Comparison of ENCODE assay signal across 17 cellular contexts in the genomic region with DNA sequence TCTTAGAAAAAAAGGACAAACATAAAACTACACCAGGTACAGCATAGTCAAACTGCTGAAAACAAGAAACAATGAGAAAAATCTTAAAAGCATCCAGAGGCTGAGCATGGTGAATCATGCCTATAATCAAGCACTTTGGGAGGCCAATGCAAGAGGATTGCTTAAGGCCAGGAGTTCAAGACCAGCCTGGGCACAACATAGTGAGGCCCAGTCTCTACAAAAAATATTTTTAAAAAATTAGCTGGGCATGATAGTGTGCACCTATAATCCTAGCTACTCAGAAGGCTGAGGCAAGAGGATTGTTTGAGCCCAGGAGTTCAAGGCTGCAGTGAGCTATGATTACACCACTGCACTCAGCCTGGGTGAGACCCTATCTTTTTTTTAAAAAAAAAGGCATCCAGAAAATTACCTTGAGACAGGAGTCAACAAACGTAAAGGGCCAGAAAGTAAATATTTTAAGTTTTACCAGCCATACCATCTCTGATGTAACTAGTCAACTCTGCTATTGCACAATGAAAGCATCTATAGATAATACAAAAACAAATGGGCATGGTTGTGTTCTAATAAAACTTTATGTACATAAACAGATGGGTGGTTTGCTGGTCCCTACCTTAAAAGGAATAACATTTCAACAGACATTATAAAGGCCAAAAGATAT. TPM values are rescaled to one million over a fixed set of nuclear protein-coding genes. Genes with fewer than 3 reads are reported as not detected.
DNase-seq lines count a peak whose midpoint lies in the region; ATAC-seq, FAIRE-seq and TF ChIP-seq lines count a peak whose summit lies in the region.
"Had no signal": no experiment of that assay in that cellular context is flagged by ENCODE, and none has a peak within 500 bp of the region (broad histone marks: within the 10 kb centered on the region; RNA-seq: fewer than 3 reads in every experiment).

No MANE protein-coding gene starts in this region.

- H3K27ac Mint-ChIP-seq in activated T-cell treated with anti-CD3 and anti-CD28 coated beads, Interleukin-2, amount 50 U/mL, for 72 hours, result peak overlapping the region; percentile 33
- peak overlapping the region; percentile 6 for H3K27ac Mint-ChIP-seq in T-helper 17 cell
- peak overlapping the region in 1 of 2 donors; percentile 10 for H3K27ac Mint-ChIP-seq in natural killer cell
- H3K27ac Mint-ChIP-seq: CD14-positive monocyte had no signal

- H3K4me2 ChIP-seq in K562 (ENCODE audit: insufficient read depth, low read length), result no peak overlapping the region
- H3K4me2 ChIP-seq: BLaER1 had no signal

- ATAC-seq in activated T-cell treated with anti-CD3 and anti-CD28 coated beads, Interleukin-2, amount 50 U/mL, for 72 hours (replicated peaks in 1 of 2), result no peak
- ATAC-seq in T-helper 17 cell (no peak), K562 (no peak), natural killer cell (no peak), sciatic nerve (no peak)

- no peak overlapping the region for H2AFZ ChIP-seq in K562 (ENCODE audit: low read depth, low read length)

- no peaks in the 10 kb centered on the region for H3K27me3 ChIP-seq in K562 (ENCODE audit: control insufficient read depth in 2 of 2, insufficient read depth in 2 of 2, low read length in 2 of 2)
- H3K27me3 ChIP-seq: BLaER1 had no signal

- no peak overlapping the region for H3K9ac ChIP-seq in K562 (ENCODE audit: insufficient read depth in 1 of 2, low read depth in 2 of 2, low read length in 2 of 2)
- H3K9ac ChIP-seq: BLaER1 had no signal

- DNase-seq in activated T-cell treated with anti-CD3 and anti-CD28 coated beads, Interleukin-2, amount 50 U/mL, for 72 hours, result no peak
- DNase-seq in activated T-cell treated with anti-CD3 and anti-CD28 coated beads, Interleukin-2, amount 50 U/mL, for 1 hour, result no peak
- DNase-seq in T-helper 17 cell (no peak), K562 (ENCODE audit: extremely low read depth in 1 of 4, low spot score in 3 of 4) (no peak), natural killer cell (no peak), sciatic nerve (ENCODE audit: low spot score) (no peak), DMS153 (lab: John Stamatoyannopoulos, UW) (no peak)
- DNase-seq: 8988T; CD4-positive, alpha-beta memory T cell; DMS79 treated with DMSO at 0.1 percent for 48 hours; H9 had no signal

- peaks cover 58% of the 10 kb centered on the region for H3K79me2 ChIP-seq in K562 (ENCODE audit: control insufficient read depth, insufficient read depth, low read length)

- H3K4me1 Mint-ChIP-seq in activated T-cell treated with anti-CD3 and anti-CD28 coated beads, Interleukin-2, amount 50 U/mL, for 72 hours (ENCODE audit: low read depth), result peaks cover 6% of the 10 kb centered on the region
- H3K4me1 Mint-ChIP-seq in T-helper 17 cell, result peaks cover 32% of the 10 kb centered on the region
- H3K4me1 Mint-ChIP-seq in natural killer cell, result peaks cover 24 to 46% of the 10 kb centered on the region in 2 donors

- H3K27me3 Mint-ChIP-seq in activated T-cell treated with anti-CD3 and anti-CD28 coated beads, Interleukin-2, amount 50 U/mL, for 72 hours (ENCODE audit: low read depth), result no peaks in the 10 kb centered on the region
- H3K27me3 Mint-ChIP-seq in T-helper 17 cell (no peaks in the 10 kb centered on the region), natural killer cell (ENCODE audit: low read depth in 2 of 2) (no peaks in the 10 kb centered on the region)
- H3K27me3 Mint-ChIP-seq: CD4-positive, alpha-beta memory T cell; IgD-negative memory B cell had no signal

- H3K36me3 ChIP-seq in K562 (ENCODE audit: control insufficient read depth, insufficient read depth, low read length), result peaks cover 8% of the 10 kb centered on the region; the same call in 2 of the 3 replicates

- no peak for TF ChIP-seq CTCF in K562 (IDR thresholded peaks at IDR 0.05 in 2 of 3, conservative IDR thresholded peaks at IDR 0.05 in 1 of 3; ENCODE audit: insufficient read depth in 2 of 3, low read depth in 1 of 3, low read length in 3 of 3)
- no peak for TF ChIP-seq CTCF in natural killer cell (IDR thresholded peaks at IDR 0.05)

- no peak for FAIRE-seq in K562 (lab: Jason Lieb, UNC)
- FAIRE-seq: GM12891, GM19239, H1 had no signal

- TF ChIP-seq RAD21 in K562 (CRISPR knock-in tag; conservative IDR thresholded peaks at IDR 0.05 in 1 of 2, IDR thresholded peaks at IDR 0.05 in 1 of 2), result no peak

- in situ Hi-C loops in K562 (cut with MboI), result no loop called here

- H3K9me1 ChIP-seq in K562 (ENCODE audit: control insufficient read depth, insufficient read depth, low read length), result no peaks in the 10 kb centered on the region

- no peak overlapping the region for H3K4me3 ChIP-seq in K562
- H3K4me3 ChIP-seq: BLaER1 had no signal

- CTCF ChIA-PET in K562 (lab: Yijun Ruan, JAX; ENCODE audit: low intra/inter-chr PET ratio), result no interaction called here

- H3K9me3 ChIP-seq in T-helper 17 cell (ENCODE audit: control insufficient read depth, low read length, poor library complexity, severe bottlenecking), result no peaks in the 10 kb centered on the region
- no peaks in the 10 kb centered on the region for H3K9me3 ChIP-seq in K562 (replicated peaks; ENCODE audit: control insufficient read depth, insufficient read depth, low read depth, low read length)
- H3K9me3 ChIP-seq: BLaER1 had no signal

- H3K27ac ChIP-seq in K562 (ENCODE audit: extremely low read depth, low read depth, low read length), result no peak overlapping the region
- H3K27ac ChIP-seq: BLaER1 had no signal

- TF ChIP-seq POLR2A in K562 (conservative IDR thresholded peaks at IDR 0.05), result no peak

- 46% methylated on average over 1 of the region's 1 CpG for WGBS in K562 (ENCODE audit: insufficient coverage, low coverage, missing lambda C conversion rate)

- POLR2A ChIA-PET in K562 (lab: Yijun Ruan, JAX), result no interaction called here

- H4K20me1 ChIP-seq in K562 (replicated peaks; ENCODE audit: control insufficient read depth, insufficient read depth, low read length), result no peaks in the 10 kb centered on the region

- TF ChIP-seq EP300 in K562 (IDR thresholded peaks at IDR 0.05; ENCODE audit: low read length), result no peak

- H3K4me1 ChIP-seq in K562 (replicated peaks in 1 of 2; ENCODE audit: control insufficient read depth in 2 of 2, insufficient read depth in 2 of 2, low read length in 2 of 2), result no peaks in the 10 kb centered on the region

- intact Hi-C loops in K562 (cut with micrococcal nuclease) (no loop called here), natural killer cell (cut with micrococcal nuclease) (no loop called here), sciatic nerve (cut with DNase I) (no loop called here)

- no peaks in the 10 kb centered on the region for H3K9me3 Mint-ChIP-seq in activated T-cell treated with anti-CD3 and anti-CD28 coated beads, Interleukin-2, amount 50 U/mL, for 72 hours
- H3K9me3 Mint-ChIP-seq in natural killer cell, result no peaks in the 10 kb centered on the region
- H3K9me3 Mint-ChIP-seq: CD4-positive, alpha-beta memory T cell; H9; IgD-negative memory B cell had no signal

- H3K4me3 Mint-ChIP-seq in activated T-cell treated with anti-CD3 and anti-CD28 coated beads, Interleukin-2, amount 50 U/mL, for 72 hours, result no peak overlapping the region
- no peak overlapping the region for H3K4me3 Mint-ChIP-seq in T-helper 17 cell
- no peak overlapping the region for H3K4me3 Mint-ChIP-seq in natural killer cell
- H3K4me3 Mint-ChIP-seq: CD14-positive monocyte; CD4-positive, alpha-beta memory T cell; H9; IgD-negative memory B cell had no signal

- H3K36me3 Mint-ChIP-seq in activated T-cell treated with anti-CD3 and anti-CD28 coated beads, Interleukin-2, amount 50 U/mL, for 72 hours (ENCODE audit: insufficient read depth in 2 of 2), result no peaks in the 10 kb centered on the region
- H3K36me3 Mint-ChIP-seq in T-helper 17 cell (ENCODE audit: low read depth), result peaks cover 3% of the 10 kb centered on the region
- H3K36me3 Mint-ChIP-seq in natural killer cell, result no peaks in the 10 kb centered on the region
- H3K36me3 Mint-ChIP-seq: IgD-negative memory B cell had no signal

- no TSS peak for BruUV-seq in K562 (replicated peaks; lab: Mats Ljungman, UMichigan)

RNA-seq across cellular contexts. Expression of a gene that starts 19.8 kb away (rescaled TPM):
- total RNA-seq in activated T-cell treated with anti-CD3 and anti-CD28 coated beads, Interleukin-2, amount 50 U/mL, for 72 hours, result 10 to 100 TPM; 43.6 to 45.1 TPM
- total RNA-seq in T-helper 17 cell (10 to 100 TPM; 34.5 to 40.6 TPM), K562 (2014; rRNA removed) (33.4 and 34.1 TPM in 2 replicates), K562 (2014; rRNA removed; fragmentation: Illumina TruSeq; extraction: Trizol) (55.7 and 65.6 TPM in 2 replicates), K562 (2015; rRNA removed; fragmentation: Illumina TruSeq; extraction: Trizol) (60.4 and 61.8 TPM in 2 replicates), K562 (2021) (42.2 and 42.8 TPM in 2 replicates), natural killer cell (10 to 100 TPM; 48.5 to 58.2 (median 56.2) TPM), sciatic nerve (43.7 TPM)
- 28.7 and 124 TPM in 2 replicates for total RNA-seq in K562 (2011; cell fraction: chromatin; rRNA removed; ENCODE audit: low replicate concordance)
- total RNA-seq in K562 (2011; cell fraction: nucleolus; rRNA removed), result 12.8 and 17.6 TPM in 2 replicates
- total RNA-seq in K562 (2011; cell fraction: nucleoplasm; rRNA removed), result 41.8 and 63.9 TPM in 2 replicates
- polyA plus RNA-seq in K562 (2011; rRNA removed) (51.4 and 55.6 TPM in 2 replicates), K562 (2014; fragmentation: Illumina TruSeq; extraction: Trizol) (46.8 and 55.1 TPM in 2 replicates), K562 (2014; fragmentation: Nextera tagmentation; extraction: Ambion mirVana) (10 to 100 TPM; 21.1 to 30.9 TPM), K562 (2014; rRNA removed) (25.2 and 29.8 TPM in 2 replicates)
- polyA plus RNA-seq in K562 (2011; cell fraction: cytosol; rRNA removed), result 21.8 and 45.4 TPM in 2 replicates
- 20.3 and 36.5 TPM in 2 replicates for polyA plus RNA-seq in K562 (2011; cell fraction: nucleus; rRNA removed)
- polyA plus RNA-seq in K562 (2012), result 40.5 and 54.7 TPM in 2 replicates
- 94.2 and 106 TPM in 2 replicates for polyA minus RNA-seq in K562 (2011; rRNA and poly(A)+ RNA removed)
- 27.1 and 30.8 TPM in 2 replicates for polyA minus RNA-seq in K562 (2011; cell fraction: cytosol; rRNA and poly(A)+ RNA removed)
- 39.6 and 79.5 TPM in 2 replicates for polyA minus RNA-seq in K562 (2011; cell fraction: nucleus; rRNA and poly(A)+ RNA removed)
